In genomic region chr2:15560988-15561573, GRCh38 we compare ENCODE assay signal across 1 cellular context.
A peak's percentile ranks its signal among the peaks of the same experiment; 100 is the strongest.
TF ChIP-seq lines count a peak whose summit lies in the region.

Gene NBAS, minus strand, starts transcription at chr2:15561334. Its CDS starts 30 bp downstream, at chr2:15561304.

TF ChIP-seq in HepG2, 621 proteins besides CTCF, POLR2A, EP300 and RAD21 (continued from another document and continues in another):
- peak; percentile 42; the same call in 1 of the 2 replicates for TF ChIP-seq CEBPG (CRISPR knock-in tag; IDR thresholded peaks at IDR 0.05)
- no peak for TF ChIP-seq ZNF10 (CRISPR knock-in tag; IDR thresholded peaks at IDR 0.05; ENCODE audit: borderline replicate concordance, low read depth)
- no peak for TF ChIP-seq AKNA (CRISPR knock-in tag; IDR thresholded peaks at IDR 0.05; ENCODE audit: borderline replicate concordance)
- no peak for TF ChIP-seq TERF1 (CRISPR knock-in tag; IDR thresholded peaks at IDR 0.05)
- TF ChIP-seq ERF (CRISPR knock-in tag; IDR thresholded peaks at IDR 0.05): peak; percentile 52; the same call in 1 of the 2 replicates
- no peak for TF ChIP-seq ZNF562 (CRISPR knock-in tag; IDR thresholded peaks at IDR 0.05; ENCODE audit: borderline replicate concordance)
- TF ChIP-seq FOXC1 (CRISPR knock-in tag; IDR thresholded peaks at IDR 0.05; ENCODE audit: borderline replicate concordance): peak; percentile 63; the same call in 1 of the 2 replicates
- peak; percentile 53; the same call in 1 of the 2 replicates for TF ChIP-seq ZNF878 (CRISPR knock-in tag; IDR thresholded peaks at IDR 0.05)
- TF ChIP-seq ZNF740 (CRISPR knock-in tag; IDR thresholded peaks at IDR 0.05): no peak
- no peak for TF ChIP-seq ZNF746 (CRISPR knock-in tag; IDR thresholded peaks at IDR 0.05)
- TF ChIP-seq ZFAT (CRISPR knock-in tag; conservative IDR thresholded peaks at IDR 0.05): no peak
- TF ChIP-seq SNAI1 (CRISPR knock-in tag; IDR thresholded peaks at IDR 0.05; ENCODE audit: borderline replicate concordance): no peak
- TF ChIP-seq ARNT2 (CRISPR knock-in tag; IDR thresholded peaks at IDR 0.05; ENCODE audit: low read depth): no peak
- TF ChIP-seq ZNF382 (CRISPR knock-in tag; IDR thresholded peaks at IDR 0.05; ENCODE audit: borderline replicate concordance): no peak
- no peak for TF ChIP-seq RORA (CRISPR knock-in tag; IDR thresholded peaks at IDR 0.05)
- 0 out of 2 replicates have a peak, but pooled peaks have one; percentile 28 for TF ChIP-seq HOXD1 (CRISPR knock-in tag; IDR thresholded peaks at IDR 0.05)
- TF ChIP-seq HHEX (CRISPR knock-in tag; IDR thresholded peaks at IDR 0.05): no peak
- TF ChIP-seq ZNF720 (CRISPR knock-in tag; IDR thresholded peaks at IDR 0.05): no peak
- peak; percentile 60; the same call in 1 of the 2 replicates for TF ChIP-seq TBX2 (CRISPR knock-in tag; IDR thresholded peaks at IDR 0.05; ENCODE audit: borderline replicate concordance)
- TF ChIP-seq HNRNPL (IDR thresholded peaks at IDR 0.05; ENCODE audit: low read depth, low read length): 0 out of 2 replicates have a peak, but pooled peaks have one; percentile 25
- TF ChIP-seq GATA4 (IDR thresholded peaks at IDR 0.05; ENCODE audit: borderline replicate concordance, low read depth): 0 out of 2 replicates have a peak, but pooled peaks have one; percentile 30
- peak; percentile 90 for TF ChIP-seq IKZF5 (CRISPR knock-in tag; IDR thresholded peaks at IDR 0.05)
- TF ChIP-seq TRAFD1 (CRISPR knock-in tag; IDR thresholded peaks at IDR 0.05; ENCODE audit: borderline replicate concordance): no peak
- no peak; the same call in 1 of the 2 replicates for TF ChIP-seq PRDM15 (CRISPR knock-in tag; IDR thresholded peaks at IDR 0.05)
- no peak for TF ChIP-seq LBX2 (CRISPR knock-in tag; IDR thresholded peaks at IDR 0.05; ENCODE audit: borderline replicate concordance)
- no peak for TF ChIP-seq HIVEP1 (CRISPR knock-in tag; IDR thresholded peaks at IDR 0.05)
- TF ChIP-seq AGO2 (optimal IDR thresholded peaks at IDR 0.05; ENCODE audit: low read depth, low read length): no peak
- no peak for TF ChIP-seq EZH2 (conservative IDR thresholded peaks at IDR 0.05; ENCODE audit: low read depth, low read length)
- TF ChIP-seq HINFP (CRISPR knock-in tag; IDR thresholded peaks at IDR 0.05; ENCODE audit: low read depth): peak; percentile 56; the same call in 1 of the 2 replicates
- TF ChIP-seq WIZ (CRISPR knock-in tag; IDR thresholded peaks at IDR 0.05): no peak
- no peak for TF ChIP-seq BCL3 (CRISPR knock-in tag; IDR thresholded peaks at IDR 0.05)
- TF ChIP-seq MTA1 (CRISPR knock-in tag; IDR thresholded peaks at IDR 0.05; ENCODE audit: borderline replicate concordance): peak; percentile 19; the same call in 1 of the 2 replicates
- peak; percentile 84 for TF ChIP-seq POLR2AphosphoS5 (IDR thresholded peaks at IDR 0.05; ENCODE audit: low read depth, low read length)
- TF ChIP-seq ZNF674 (CRISPR knock-in tag; IDR thresholded peaks at IDR 0.05; ENCODE audit: low read depth): no peak
- peak; percentile 73 for TF ChIP-seq HES4 (CRISPR knock-in tag; IDR thresholded peaks at IDR 0.05; ENCODE audit: borderline replicate concordance)
- TF ChIP-seq CREB1 (IDR thresholded peaks at IDR 0.05): peak; percentile 40
- peak; percentile 85 for TF ChIP-seq CREB1 (CRISPR knock-in tag; IDR thresholded peaks at IDR 0.05)
- 0 out of 2 replicates have a peak, but pooled peaks have one; percentile 26 for TF ChIP-seq ZNF547 (CRISPR knock-in tag; IDR thresholded peaks at IDR 0.05)
- no peak for TF ChIP-seq ZBTB42 (CRISPR knock-in tag; IDR thresholded peaks at IDR 0.05)
- no peak for TF ChIP-seq ZNF784 (CRISPR knock-in tag; IDR thresholded peaks at IDR 0.05; ENCODE audit: borderline replicate concordance)
- TF ChIP-seq BCLAF1 (IDR thresholded peaks at IDR 0.05): no peak
